1 cellular context compared by ENCODE assay signal in the genomic region with DNA sequence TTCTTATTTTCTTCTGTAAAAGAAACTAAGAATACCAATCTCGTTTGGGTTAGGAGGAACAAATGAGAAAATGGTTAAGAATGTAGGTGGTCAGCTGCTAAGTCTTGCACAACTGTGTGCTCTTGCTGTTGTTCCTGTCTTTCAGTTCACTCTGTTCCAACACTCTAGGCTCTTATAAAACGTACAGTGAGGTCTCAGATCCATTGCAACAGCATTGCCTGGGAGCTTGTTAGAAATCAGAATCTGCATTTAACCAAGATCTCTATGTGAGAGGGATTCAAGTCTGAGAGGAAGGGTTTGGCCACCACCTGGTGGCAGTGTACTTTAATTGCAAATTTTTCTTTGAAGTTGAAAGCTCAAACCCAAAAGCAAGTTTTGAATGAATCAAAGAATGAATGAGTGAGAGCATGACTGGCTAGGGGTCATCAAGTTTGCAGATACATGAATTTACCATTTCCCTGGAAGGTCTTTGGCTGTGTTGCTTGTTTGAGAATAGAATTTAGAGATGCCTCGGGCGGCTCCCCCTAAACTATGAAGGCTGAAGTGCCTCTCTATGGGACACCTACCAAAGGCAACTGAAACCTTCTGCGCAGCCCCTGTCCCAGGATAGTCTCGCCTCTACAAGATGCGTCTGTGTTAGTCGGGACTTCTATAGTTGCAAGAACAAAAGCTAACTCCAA.
A peak's percentile ranks its signal among the peaks of the same experiment; 100 is the strongest.
TF ChIP-seq lines count a peak whose summit lies in the region.

No MANE protein-coding gene starts in this region.

TF ChIP-seq in A549, 52 proteins besides CTCF, POLR2A, EP300 and RAD21 (continued from another document):
- TF ChIP-seq ZSCAN20 (CRISPR knock-in tag; IDR thresholded peaks at IDR 0.05) = no peak
- no peak for TF ChIP-seq ZFP36 (IDR thresholded peaks at IDR 0.05; ENCODE audit: borderline replicate concordance, partially characterized antibody)
- TF ChIP-seq EHF (CRISPR knock-in tag; IDR thresholded peaks at IDR 0.05) = no peak
- TF ChIP-seq CEBPB (IDR thresholded peaks at IDR 0.05) = peak in 1 of 2 experiments; percentile 23; a peak in 1 of 4 replicates
- no peak for TF ChIP-seq JUN (IDR thresholded peaks at IDR 0.05)
- no peak for TF ChIP-seq HMGXB4 (CRISPR knock-in tag; IDR thresholded peaks at IDR 0.05; ENCODE audit: borderline replicate concordance)
